Comparison of ENCODE assay signal across 21 cellular contexts in the genomic region with DNA sequence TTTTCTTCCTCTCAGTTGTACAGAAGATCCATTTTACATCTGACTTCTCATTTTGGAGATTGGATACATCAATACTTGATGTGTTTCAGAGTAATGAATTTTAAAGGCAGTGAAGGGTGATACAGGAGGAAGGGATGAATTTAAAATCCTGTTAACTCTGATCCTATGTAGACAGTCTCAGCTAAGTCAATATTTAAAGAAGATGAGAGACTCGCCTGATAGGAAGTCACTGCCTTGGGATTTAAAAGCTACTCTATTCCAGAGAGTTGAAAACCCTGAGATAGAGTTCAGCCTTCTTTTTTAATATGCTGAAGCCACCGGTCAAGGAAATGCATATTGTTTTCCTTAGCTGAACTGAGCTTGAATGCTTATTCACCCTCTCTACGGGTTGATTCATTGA. TPM values are rescaled to one million over a fixed set of nuclear protein-coding genes. Genes with fewer than 3 reads are reported as not detected.
DNase-seq lines count a peak whose midpoint lies in the region; ATAC-seq and TF ChIP-seq lines count a peak whose summit lies in the region.
"Had no signal": no experiment of that assay in that cellular context is flagged by ENCODE, and none has a peak within 500 bp of the region (broad histone marks: within the 10 kb centered on the region; RNA-seq: fewer than 3 reads in every experiment).

No MANE protein-coding gene starts in this region.

- H3K27ac ChIP-seq in VCaP, result peak overlapping the region; percentile 71
- H3K27ac ChIP-seq: A549 had no signal

- intact Hi-C loops in activated CD8-positive, alpha-beta T cell treated with anti-CD3 and anti-CD28 coated beads for 36 hours (cut with micrococcal nuclease), result no loop called here

- no peak overlapping the region for H3K4me3 Mint-ChIP-seq in activated T-cell treated with anti-CD3 and anti-CD28 coated beads, Interleukin-2, amount 50 U/mL, for 24 hours
- H3K4me3 Mint-ChIP-seq in activated CD8-positive, alpha-beta T cell treated with anti-CD3 and anti-CD28 coated beads for 36 hours, result no peak overlapping the region
- H3K4me3 Mint-ChIP-seq: B cell, CD14-positive monocyte had no signal

- TF ChIP-seq CTCF in LNCaP clone FGC (IDR thresholded peaks at IDR 0.05; ENCODE audit: control insufficient read depth, extremely low read depth, insufficient read depth) (no peak), VCaP (conservative IDR thresholded peaks at IDR 0.05) (no peak)
- TF ChIP-seq CTCF in activated CD8-positive, alpha-beta T cell treated with anti-CD3 and anti-CD28 coated beads for 36 hours (IDR thresholded peaks at IDR 0.05), result no peak

- DNase-seq in NCI-H748 (lab: John Stamatoyannopoulos, UW; ENCODE audit: unreplicated experiment) (peak; percentile 3), NCI-H748 treated with DMSO at 0.1 percent for 48 hours (lab: John Stamatoyannopoulos, UW) (no peak), LNCaP clone FGC (ENCODE audit: low read depth) (peak; percentile 23)
- no peak for DNase-seq in activated T-cell treated with anti-CD3 and anti-CD28 coated beads, Interleukin-2, amount 50 U/mL, for 24 hours
- no peak for DNase-seq in activated CD8-positive, alpha-beta T cell treated with anti-CD3 and anti-CD28 coated beads for 36 hours
- DNase-seq: DMS79 treated with DMSO at 0.1 percent for 48 hours, H7, Kasumi-1, MG63, NCI-H146, NCI-H2029 treated with DMSO at 0.1 percent for 48 hours, NCI-H526, SIG-M5 had no signal

- no peak for ATAC-seq in activated CD8-positive, alpha-beta T cell treated with anti-CD3 and anti-CD28 coated beads for 36 hours
- no peak for ATAC-seq in HG02623 (IDR thresholded peaks at IDR 0.05; ENCODE audit: unreplicated experiment)
- ATAC-seq: A549, Panc1, SK-N-SH treated with all-trans-retinoic acid at 6 μM for 48 hours had no signal

- no peaks in the 10 kb centered on the region for H3K4me1 Mint-ChIP-seq in activated T-cell treated with anti-CD3 and anti-CD28 coated beads, Interleukin-2, amount 50 U/mL, for 24 hours (ENCODE audit: low read depth)
- no peaks in the 10 kb centered on the region for H3K4me1 Mint-ChIP-seq in activated CD8-positive, alpha-beta T cell treated with anti-CD3 and anti-CD28 coated beads for 36 hours (ENCODE audit: low read depth)
- H3K4me1 Mint-ChIP-seq: B cell, CD14-positive monocyte had no signal

- POLR2A ChIA-PET in activated CD8-positive, alpha-beta T cell treated with anti-CD3 and anti-CD28 coated beads for 36 hours (lab: Charles Lee), result no interaction called here

- H3K4me3 ChIP-seq in LNCaP clone FGC (ENCODE audit: low read depth, low read length), result no peak overlapping the region
- H3K4me3 ChIP-seq: A549, MG63 had no signal

- H3K36me3 Mint-ChIP-seq in activated T-cell treated with anti-CD3 and anti-CD28 coated beads, Interleukin-2, amount 50 U/mL, for 24 hours (ENCODE audit: low read depth), result no peaks in the 10 kb centered on the region
- no peaks in the 10 kb centered on the region for H3K36me3 Mint-ChIP-seq in activated CD8-positive, alpha-beta T cell treated with anti-CD3 and anti-CD28 coated beads for 36 hours (ENCODE audit: low read depth)
- H3K36me3 Mint-ChIP-seq: CD14-positive monocyte had no signal

- CTCF ChIA-PET in activated CD8-positive, alpha-beta T cell treated with anti-CD3 and anti-CD28 coated beads for 36 hours (lab: Charles Lee), result no interaction called here

- H3K27me3 Mint-ChIP-seq in activated T-cell treated with anti-CD3 and anti-CD28 coated beads, Interleukin-2, amount 50 U/mL, for 24 hours, result peaks cover 15% of the 10 kb centered on the region
- peaks cover 7% of the 10 kb centered on the region for H3K27me3 Mint-ChIP-seq in activated CD8-positive, alpha-beta T cell treated with anti-CD3 and anti-CD28 coated beads for 36 hours

- no peaks in the 10 kb centered on the region for H3K9me3 Mint-ChIP-seq in activated T-cell treated with anti-CD3 and anti-CD28 coated beads, Interleukin-2, amount 50 U/mL, for 24 hours
- no peaks in the 10 kb centered on the region for H3K9me3 Mint-ChIP-seq in activated CD8-positive, alpha-beta T cell treated with anti-CD3 and anti-CD28 coated beads for 36 hours

- no peak overlapping the region for H3K27ac Mint-ChIP-seq in activated T-cell treated with anti-CD3 and anti-CD28 coated beads, Interleukin-2, amount 50 U/mL, for 24 hours
- no peak overlapping the region for H3K27ac Mint-ChIP-seq in activated CD8-positive, alpha-beta T cell treated with anti-CD3 and anti-CD28 coated beads for 36 hours
- H3K27ac Mint-ChIP-seq: B cell, CD14-positive monocyte had no signal

RNA-seq across cellular contexts. Expression of gene HUNK, which starts 42.7 kb away (rescaled TPM):
- total RNA-seq in activated CD8-positive, alpha-beta T cell treated with anti-CD3 and anti-CD28 coated beads for 36 hours, result under 1 TPM; 0.20 to 0.27 TPM
- total RNA-seq: T-helper 2 cell treated with Interferon-gamma antibody and Interleukin-4, amounts not matched to agents 100 ng/mL and 5 ng/mL, for 36 hours had no signal

Comparison
In these comparisons a context has a peak if more than half of its experiments do, and no peak if none do; other contexts are left out.
1. DNase-seq: peak in NCI-H748 (single experiment) and LNCaP clone FGC (single experiment); none in NCI-H748 treated with DMSO at 0.1 percent for 48 hours (single experiment), activated T-cell treated with anti-CD3 and anti-CD28 coated beads, Interleukin-2, amount 50 U/mL, for 24 hours (single experiment) and activated CD8-positive, alpha-beta T cell treated with anti-CD3 and anti-CD28 coated beads for 36 hours (single experiment).